Comparison of ENCODE assay signal across 25 cellular contexts in genomic region chr1:221921936-221922335, GRCh38.
DNase-seq lines count a peak whose midpoint lies in the region; ATAC-seq, FAIRE-seq and TF ChIP-seq lines count a peak whose summit lies in the region.
"Had no signal": no experiment of that assay in that cellular context is flagged by ENCODE, and none has a peak within 500 bp of the region (broad histone marks: within the 10 kb centered on the region; RNA-seq: fewer than 3 reads in every experiment).

No MANE protein-coding gene starts in this region.

- TF ChIP-seq CTCF in KMS-11 (conservative IDR thresholded peaks at IDR 0.05; ENCODE audit: low read depth, low read length): no peak
- no peak for TF ChIP-seq CTCF in esophagus muscularis mucosa (IDR thresholded peaks at IDR 0.05)
- TF ChIP-seq CTCF in osteoblast (IDR thresholded peaks at IDR 0.05; ENCODE audit: extremely low read depth, low read depth, low read length): no peak
- TF ChIP-seq CTCF in GM20000 (IDR thresholded peaks at IDR 0.05; ENCODE audit: extremely low read depth, missing control alignments): no peak

- TF ChIP-seq POLR2A in GM12891 (IDR thresholded peaks at IDR 0.05; ENCODE audit: low read depth, low read length) (no peak), esophagus muscularis mucosa (IDR thresholded peaks at IDR 0.05; ENCODE audit: low read depth) (no peak)

- peak overlapping the region; percentile 56 for H3K27ac ChIP-seq in KMS-11
- H3K27ac ChIP-seq in esophagus muscularis mucosa (replicated peaks in 1 of 4): no peak overlapping the region
- H3K27ac ChIP-seq in osteoblast (ENCODE audit: low read depth, low read length): no peak overlapping the region
- H3K27ac ChIP-seq: A549; BLaER1 treated with 17β-estradiol and CSF1 and Interleukin-3, amounts not matched to agents 10 nM and 100 nM; SJSA1 had no signal

- peak; percentile 66 for FAIRE-seq in GM12891 (lab: Jason Lieb, UNC)
- FAIRE-seq: A549, GM12878, H1, RCC 7860 had no signal

- H3K27me3 ChIP-seq in KMS-11 (ENCODE audit: insufficient read depth, low read depth): no peaks in the 10 kb centered on the region
- no peaks in the 10 kb centered on the region for H3K27me3 ChIP-seq in esophagus muscularis mucosa
- no peaks in the 10 kb centered on the region for H3K27me3 ChIP-seq in osteoblast (ENCODE audit: insufficient read depth, low read length)
- H3K27me3 ChIP-seq: BLaER1 treated with 17β-estradiol and CSF1 and Interleukin-3, amounts not matched to agents 10 nM and 100 nM had no signal

- no peaks in the 10 kb centered on the region for H4K20me1 ChIP-seq in KMS-11 (ENCODE audit: insufficient read depth)
- no peaks in the 10 kb centered on the region for H4K20me1 ChIP-seq in osteoblast (ENCODE audit: insufficient read depth, low read length)
- H4K20me1 ChIP-seq: BLaER1 treated with 17β-estradiol and CSF1 and Interleukin-3, amounts not matched to agents 10 nM and 100 nM had no signal

- H3K9ac ChIP-seq in KMS-11: no peak overlapping the region
- H3K9ac ChIP-seq: BLaER1 treated with 17β-estradiol and CSF1 and Interleukin-3, amounts not matched to agents 10 nM and 100 nM had no signal

- DNase-seq in GM12891 (ENCODE audit: insufficient read length, low spot score) (no peak), esophagus muscularis mucosa (ENCODE audit: extremely low spot score) (peak; percentile 57), osteoblast (ENCODE audit: insufficient read length, low spot score, missing footprints) (peak; percentile 30), AG08396 (ENCODE audit: low spot score) (no peak), GM20000 (ENCODE audit: low spot score) (no peak)
- DNase-seq: Caco-2; CD4-positive, alpha-beta memory T cell; DMS 273 treated with DMSO at 0.1 percent for 48 hours; DMS79 treated with DMSO at 0.1 percent for 48 hours; KG1; NCI-H1092 treated with DMSO at 0.1 percent for 48 hours; NCI-H1436 treated with DMSO at 0.1 percent for 48 hours; NCI-H2029; NCI-H2227 treated with DMSO at 0.1 percent for 48 hours; NCI-H510A; NCI-H748 treated with DMSO at 0.1 percent for 48 hours had no signal

- ATAC-seq in HG03460 (IDR thresholded peaks at IDR 0.05; ENCODE audit: unreplicated experiment): no peak
- ATAC-seq: A549, GM12878, Right ventricle myocardium inferior had no signal

- no peaks in the 10 kb centered on the region for H3K36me3 ChIP-seq in KMS-11 (ENCODE audit: insufficient read depth)
- H3K36me3 ChIP-seq in esophagus muscularis mucosa: no peaks in the 10 kb centered on the region
- no peaks in the 10 kb centered on the region for H3K36me3 ChIP-seq in osteoblast (ENCODE audit: insufficient read depth, low read length)
- H3K36me3 ChIP-seq: BLaER1 treated with 17β-estradiol and CSF1 and Interleukin-3, amounts not matched to agents 10 nM and 100 nM; SJSA1 had no signal

- WGBS in esophagus muscularis mucosa: 92% methylated on average over 2 of the region's 2 CpGs

- no peak overlapping the region for H3K4me3 ChIP-seq in KMS-11 (IDR thresholded peaks at IDR 0.05; ENCODE audit: insufficient read depth, low read depth, low read length)
- no peak overlapping the region for H3K4me3 ChIP-seq in esophagus muscularis mucosa
- no peak overlapping the region for H3K4me3 ChIP-seq in osteoblast (ENCODE audit: insufficient read depth, low read length)
- H3K4me3 ChIP-seq: A549; BLaER1 treated with 17β-estradiol and CSF1 and Interleukin-3, amounts not matched to agents 10 nM and 100 nM; GM12878; SJSA1 had no signal

- peak overlapping the region; percentile 2; the same call in 1 of the 2 replicates for H2AFZ ChIP-seq in KMS-11 (ENCODE audit: low read depth)
- peak overlapping the region; percentile 38 for H2AFZ ChIP-seq in osteoblast (ENCODE audit: low read length)

- H3K79me2 ChIP-seq in KMS-11 (ENCODE audit: insufficient read depth, low read depth): no peaks in the 10 kb centered on the region
- H3K79me2 ChIP-seq in osteoblast (ENCODE audit: insufficient read depth, low read length): no peaks in the 10 kb centered on the region

- peak overlapping the region; percentile 57 for H3K4me2 ChIP-seq in KMS-11
- H3K4me2 ChIP-seq in osteoblast (ENCODE audit: insufficient read depth, low read length): no peak overlapping the region
- H3K4me2 ChIP-seq: A549 had no signal

- H3K9me3 ChIP-seq in esophagus muscularis mucosa (no peaks in the 10 kb centered on the region), osteoblast (ENCODE audit: low read depth, low read length) (no peaks in the 10 kb centered on the region)
- H3K9me3 ChIP-seq: A549; BLaER1 treated with 17β-estradiol and CSF1 and Interleukin-3, amounts not matched to agents 10 nM and 100 nM; Caco-2; SJSA1 had no signal

- peaks cover 57% of the 10 kb centered on the region for H3K4me1 ChIP-seq in KMS-11 (ENCODE audit: low read depth, poor library complexity, severe bottlenecking)
- no peaks in the 10 kb centered on the region for H3K4me1 ChIP-seq in esophagus muscularis mucosa
- H3K4me1 ChIP-seq in osteoblast (ENCODE audit: insufficient read depth, low read length): peaks cover 12% of the 10 kb centered on the region
- H3K4me1 ChIP-seq: A549, Caco-2, SJSA1 had no signal

- TF ChIP-seq EP300 in esophagus muscularis mucosa (IDR thresholded peaks at IDR 0.05): no peak

- intact Hi-C loops in esophagus muscularis mucosa (cut with DNase I): no loop called here

TF ChIP-seq in GM12891, 5 proteins besides CTCF, POLR2A, EP300 and RAD21:
- TF ChIP-seq POU2F2 (IDR thresholded peaks at IDR 0.05; ENCODE audit: low read depth, low read length): no peak

Comparison
In these comparisons a context has a peak if more than half of its experiments do, and no peak if none do; other contexts are left out.
1. DNase-seq: peak in esophagus muscularis mucosa (single experiment) and osteoblast (single experiment); none in GM12891 (single experiment), AG08396 (single experiment) and GM20000 (single experiment).